ENCODE assay signal across 11 cellular contexts in the genomic region with DNA sequence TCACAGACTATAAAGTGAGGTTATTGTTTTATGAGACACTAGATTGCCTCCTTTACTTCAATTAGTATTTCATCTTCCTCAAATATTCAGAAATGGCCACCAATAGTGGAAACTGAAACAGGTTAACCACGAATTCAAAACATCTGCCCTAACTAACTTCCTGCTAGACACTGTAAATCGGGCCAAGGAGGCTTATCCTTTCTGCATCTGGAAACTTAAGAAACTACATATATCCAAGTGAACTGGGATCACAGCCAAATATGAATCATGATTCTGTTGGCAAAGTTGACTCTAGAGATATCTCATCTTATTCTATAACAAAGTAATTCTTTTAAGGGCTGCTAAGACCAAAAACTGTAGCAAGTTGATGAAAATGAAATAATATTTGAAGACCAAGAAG.
DNase-seq lines count a peak whose midpoint lies in the region; ATAC-seq, FAIRE-seq and TF ChIP-seq lines count a peak whose summit lies in the region.
"Had no signal": no experiment of that assay in that cellular context is flagged by ENCODE, and none has a peak within 500 bp of the region (broad histone marks: within the 10 kb centered on the region; RNA-seq: fewer than 3 reads in every experiment).

No MANE protein-coding gene starts in this region.

- POLR2A ChIA-PET in K562 (lab: Yijun Ruan, JAX) = no interaction called here

- no peaks in the 10 kb centered on the region for H3K23me2 ChIP-seq in H9 (ENCODE audit: insufficient read length, low read depth, low read length, poor library complexity, severe bottlenecking)

- no peak overlapping the region for H3K4ac ChIP-seq in H9 (ENCODE audit: low read depth, low read length)

- H3T11ph ChIP-seq in H9 (ENCODE audit: low read length) = no peak overlapping the region

- no peak overlapping the region for H4K8ac ChIP-seq in H9 (replicated peaks; ENCODE audit: insufficient read length, low read depth, low read length)

- no peak overlapping the region for H2AK5ac ChIP-seq in H9 (ENCODE audit: insufficient read length, low read length)

- no peak overlapping the region for H2BK20ac ChIP-seq in H9 (ENCODE audit: low read depth, low read length, poor library complexity, severe bottlenecking)

- no peak overlapping the region for H3K14ac ChIP-seq in H9 (ENCODE audit: insufficient read depth, low read length)

- H3K27ac ChIP-seq in HL-60 (replicated peaks) (no peak overlapping the region), K562 (ENCODE audit: extremely low read depth, low read depth, low read length) (no peak overlapping the region), smooth muscle cell (ENCODE audit: low read depth) (no peak overlapping the region), H9 (ENCODE audit: insufficient read length, low read depth, low read length) (no peak overlapping the region)

- 0% methylated on average over 2 of the region's 2 CpGs for WGBS in K562 (ENCODE audit: insufficient coverage, low coverage, missing lambda C conversion rate)
- 40% methylated on average over 2 of the region's 2 CpGs for whole genome bisulfite sequencing in smooth muscle cell (ENCODE audit: low lambda C conversion rate)
- WGBS in H9 (ENCODE audit: extremely low coverage, insufficient read length, low lambda C conversion rate) = no CpG with 5 or more reads among the region's 2 CpGs

- H3K9me3 Mint-ChIP-seq in H9 = peaks cover 22% of the 10 kb centered on the region in 2 experiments

- in situ Hi-C loops in K562 (cut with MboI) = no loop called here

- DNase-seq in HL-60 (ENCODE audit: low read depth in 1 of 2, low spot score in 1 of 2) (peak; percentile 1 to 15), K562 (ENCODE audit: extremely low read depth in 1 of 4, low spot score in 3 of 4) (no peak), smooth muscle cell (lab: John Stamatoyannopoulos, UW; ENCODE audit: unreplicated experiment) (no peak), left ventricle myocardium superior (no peak), NCI-H1105 treated with DMSO at 0.1 percent for 48 hours (lab: John Stamatoyannopoulos, UW) (no peak), H9 (no peak), T-helper 9 cell (no peak)
- DNase-seq: activated CD8-positive, alpha-beta memory T cell treated with anti-CD3 and anti-CD28 coated beads, Interleukin-2, amount 50 U/mL, for 4 hours; stimulated activated naive CD4-positive, alpha-beta T cell treated with Interleukin-2 at 50 U/mL for 16 hours had no signal

- no peaks in the 10 kb centered on the region for H3K79me2 ChIP-seq in K562 (ENCODE audit: control insufficient read depth, insufficient read depth, low read length)
- H3K79me2 ChIP-seq in smooth muscle cell (ENCODE audit: low read depth) = no peaks in the 10 kb centered on the region
- H3K79me2 ChIP-seq in H9 (ENCODE audit: insufficient read depth, low read length) = no peaks in the 10 kb centered on the region

- no peak overlapping the region for H2BK5ac ChIP-seq in H9 (ENCODE audit: insufficient read length, low read length)

- no peaks in the 10 kb centered on the region for H3K27me3 ChIP-seq in HL-60 (ENCODE audit: insufficient read depth, poor library complexity, severe bottlenecking)
- H3K27me3 ChIP-seq in K562 (ENCODE audit: control insufficient read depth in 2 of 2, insufficient read depth in 2 of 2, low read length in 2 of 2) = no peaks in the 10 kb centered on the region
- H3K27me3 ChIP-seq in smooth muscle cell (ENCODE audit: low read depth) = no peaks in the 10 kb centered on the region
- no peaks in the 10 kb centered on the region for H3K27me3 ChIP-seq in H9 (ENCODE audit: insufficient read depth, low read length)

- no peak overlapping the region for H2BK120ac ChIP-seq in H9 (ENCODE audit: low read depth, low read length, poor library complexity, severe bottlenecking)

- no peak for TF ChIP-seq CTCF in HL-60 (IDR thresholded peaks at IDR 0.05; ENCODE audit: insufficient read depth, low read length)
- no peak for TF ChIP-seq CTCF in K562 (IDR thresholded peaks at IDR 0.05 in 2 of 3, conservative IDR thresholded peaks at IDR 0.05 in 1 of 3; ENCODE audit: insufficient read depth in 2 of 3, low read depth in 1 of 3, low read length in 3 of 3)
- no peak for TF ChIP-seq CTCF in smooth muscle cell (IDR thresholded peaks at IDR 0.05; ENCODE audit: borderline replicate concordance, insufficient read depth, poor library complexity, severe bottlenecking)
- TF ChIP-seq CTCF in H9 (conservative IDR thresholded peaks at IDR 0.05) = no peak

- no peak overlapping the region for H2BK12ac ChIP-seq in H9 (ENCODE audit: insufficient read length, low read depth, low read length)

- H3K27me3 Mint-ChIP-seq in H9 (ENCODE audit: low read depth) = no peaks in the 10 kb centered on the region
- H3K27me3 Mint-ChIP-seq: memory B cell had no signal

- TF ChIP-seq RAD21 in K562 (CRISPR knock-in tag; conservative IDR thresholded peaks at IDR 0.05 in 1 of 2, IDR thresholded peaks at IDR 0.05 in 1 of 2) = no peak

- intact Hi-C loops in K562 (cut with micrococcal nuclease) (no loop called here), left ventricle myocardium superior (cut with micrococcal nuclease) (no loop called here)

- H4K91ac ChIP-seq in H9 (ENCODE audit: insufficient read length, low read depth, low read length) = no peak overlapping the region

- H3K4me3 Mint-ChIP-seq in H9 = no peak overlapping the region
- H3K4me3 Mint-ChIP-seq: memory B cell had no signal

- ATAC-seq in GM21367 (IDR thresholded peaks at IDR 0.05; ENCODE audit: unreplicated experiment) (peak; percentile 71), K562 (no peak), left ventricle myocardium superior (no peak)

- H3K23ac ChIP-seq in H9 (ENCODE audit: insufficient read length, low read depth, low read length) = no peak overlapping the region

- CTCF ChIA-PET in K562 (lab: Yijun Ruan, JAX; ENCODE audit: low intra/inter-chr PET ratio) = no interaction called here

- H3K36me3 ChIP-seq in K562 (ENCODE audit: control insufficient read depth, insufficient read depth, low read length) = no peaks in the 10 kb centered on the region
- H3K36me3 ChIP-seq in smooth muscle cell (ENCODE audit: low read depth) = no peaks in the 10 kb centered on the region

- no peak overlapping the region for H3K4me3 ChIP-seq in HL-60 (replicated peaks; ENCODE audit: insufficient read depth, low read length)
- H3K4me3 ChIP-seq in K562 = no peak overlapping the region
- H3K4me3 ChIP-seq in smooth muscle cell = no peak overlapping the region

- H3K9me3 ChIP-seq in K562 (replicated peaks; ENCODE audit: control insufficient read depth, insufficient read depth, low read depth, low read length) (no peaks in the 10 kb centered on the region; the same call in none of the 2 replicates), smooth muscle cell (replicated peaks; ENCODE audit: low read depth) (no peaks in the 10 kb centered on the region), H9 (ENCODE audit: control insufficient read depth, low read depth, low read length) (peaks cover 10% of the 10 kb centered on the region)

- H2BK15ac ChIP-seq in H9 (ENCODE audit: low read depth, low read length) = no peak overlapping the region

- H3K4me1 ChIP-seq in K562 (replicated peaks in 1 of 2; ENCODE audit: control insufficient read depth in 2 of 2, insufficient read depth in 2 of 2, low read length in 2 of 2) = no peaks in the 10 kb centered on the region
- peaks cover 3% of the 10 kb centered on the region for H3K4me1 ChIP-seq in smooth muscle cell (ENCODE audit: low read depth)
- no peaks in the 10 kb centered on the region for H3K4me1 ChIP-seq in H9 (ENCODE audit: insufficient read depth, low read length)

- TF ChIP-seq POLR2A in K562 (conservative IDR thresholded peaks at IDR 0.05) = no peak

- H3K9ac ChIP-seq in K562 (ENCODE audit: insufficient read depth in 1 of 2, low read depth in 2 of 2, low read length in 2 of 2) = no peak overlapping the region
- no peak overlapping the region for H3K9ac ChIP-seq in smooth muscle cell (ENCODE audit: low read depth)
- H3K9ac ChIP-seq in H9 (ENCODE audit: extremely low read depth, insufficient read length, low read length) = no peak overlapping the region

- peaks cover 7 to 9% of the 10 kb centered on the region in 2 experiments for H3K4me1 Mint-ChIP-seq in H9

- BruUV-seq in K562 (replicated peaks; lab: Mats Ljungman, UMichigan) = no TSS peak

- no peak for FAIRE-seq in K562 (lab: Jason Lieb, UNC)

- peaks cover 15 to 29% (median 23%) of the 10 kb centered on the region in 3 experiments for H3K36me3 Mint-ChIP-seq in H9 (ENCODE audit: insufficient read depth in 1 of 3, low read depth in 3 of 3)

- no peak overlapping the region for H3K18ac ChIP-seq in H9 (ENCODE audit: insufficient read length, low read depth, low read length)

- H3F3A ChIP-seq in smooth muscle cell (ENCODE audit: low read depth) = no peaks in the 10 kb centered on the region

- H2AFZ ChIP-seq in K562 (ENCODE audit: low read depth, low read length) (no peak overlapping the region), smooth muscle cell (ENCODE audit: low read depth) (no peak overlapping the region), H9 (ENCODE audit: low read length) (no peak overlapping the region)

- TF ChIP-seq EP300 in K562 (IDR thresholded peaks at IDR 0.05; ENCODE audit: low read length) = no peak

- no peak overlapping the region for H3K4me2 ChIP-seq in K562 (ENCODE audit: insufficient read depth, low read length)
- peak overlapping the region; percentile 61 for H3K4me2 ChIP-seq in smooth muscle cell
- no peak overlapping the region for H3K4me2 ChIP-seq in H9 (ENCODE audit: insufficient read depth, insufficient read length, low read length)

- no peaks in the 10 kb centered on the region for H3K9me1 ChIP-seq in K562 (ENCODE audit: control insufficient read depth, insufficient read depth, low read length)

- H4K20me1 ChIP-seq in K562 (replicated peaks; ENCODE audit: control insufficient read depth, insufficient read depth, low read length) (no peaks in the 10 kb centered on the region), smooth muscle cell (ENCODE audit: low read depth) (no peaks in the 10 kb centered on the region), H9 (ENCODE audit: control insufficient read depth, insufficient read depth, insufficient read length) (no peaks in the 10 kb centered on the region)

- H3K79me1 ChIP-seq in H9 (ENCODE audit: insufficient read depth, low read depth, low read length, poor library complexity, severe bottlenecking) = no peaks in the 10 kb centered on the region

- no peak overlapping the region for H3K56ac ChIP-seq in H9 (ENCODE audit: insufficient read length, low read depth, low read length)

- H3K27ac Mint-ChIP-seq in H9 = 0 out of 7 replicates have a peak overlapping the region, but pooled peaks of 1 of the 3 experiments have one; percentile 17
- H3K27ac Mint-ChIP-seq: memory B cell had no signal

- H4K5ac ChIP-seq in H9 (ENCODE audit: insufficient read length, low read depth, low read length) = no peak overlapping the region

TF ChIP-seq in K562, 482 proteins besides CTCF, POLR2A, EP300 and RAD21 (continues in another document):
- TF ChIP-seq KLF1 (tag; IDR thresholded peaks at IDR 0.05) (no peak), ZNF766 (CRISPR knock-in tag; conservative IDR thresholded peaks at IDR 0.05) (peak; percentile 69)
- TF ChIP-seq, protein P1, sequence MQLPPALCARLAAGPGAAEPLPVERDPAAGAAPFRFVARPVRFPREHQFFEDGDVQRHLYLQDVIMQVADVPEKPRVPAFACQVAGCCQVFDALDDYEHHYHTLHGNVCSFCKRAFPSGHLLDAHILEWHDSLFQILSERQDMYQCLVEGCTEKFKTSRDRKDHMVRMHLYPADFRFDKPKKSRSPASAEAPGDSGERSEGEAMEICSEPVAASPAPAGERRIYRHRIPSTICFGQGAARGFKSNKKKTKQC (CRISPR knock-in tag; IDR thresholded peaks at IDR 0.05) = no peak

Comparison
In these comparisons a context has a peak if more than half of its experiments do, and no peak if none do; other contexts are left out.
1. DNase-seq: peak in HL-60 (2 of 2); none in K562 (0 of 4), smooth muscle cell (single experiment), left ventricle myocardium superior (single experiment), NCI-H1105 treated with DMSO at 0.1 percent for 48 hours (single experiment), H9 (single experiment) and T-helper 9 cell (single experiment).